8 cellular contexts compared by ENCODE assay signal in the genomic region with DNA sequence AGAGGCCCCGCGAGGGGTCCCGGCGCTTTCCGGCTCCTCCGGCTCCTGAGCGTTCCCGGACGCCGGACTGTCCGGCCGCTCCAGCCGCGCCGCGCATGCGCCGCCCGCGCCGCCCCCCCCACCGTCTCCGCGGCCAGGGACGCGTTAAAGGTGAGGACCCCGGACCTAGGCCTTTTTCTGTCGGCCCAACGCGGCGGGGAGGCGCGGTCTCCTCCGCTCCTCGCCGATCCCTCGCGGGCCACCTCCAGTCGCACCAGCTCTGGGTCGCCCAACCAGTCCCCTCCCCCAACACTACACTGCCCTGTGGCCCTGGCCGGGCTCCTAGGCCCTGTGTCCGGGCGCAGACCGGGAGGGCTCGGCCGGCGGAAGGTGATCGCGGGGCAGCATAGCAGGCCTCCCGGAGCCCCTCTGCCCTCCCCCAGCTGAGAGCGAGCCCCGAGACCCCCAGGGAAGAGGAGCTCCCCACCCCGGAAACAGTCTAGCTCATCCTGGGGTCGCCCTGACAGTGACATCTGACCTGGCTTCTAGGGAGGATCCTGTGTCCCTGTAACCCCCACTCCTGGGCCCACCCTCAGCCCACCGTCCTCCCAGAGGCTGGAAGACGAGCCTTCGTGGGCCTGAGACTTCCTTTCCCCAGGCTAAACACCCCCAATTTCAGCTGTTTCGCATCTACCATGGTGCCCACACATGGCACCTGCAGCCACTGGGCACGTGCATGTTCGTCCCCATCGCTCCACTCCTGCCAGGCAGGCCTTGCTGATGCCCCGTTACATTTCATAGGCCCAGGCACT. TPM values are rescaled to one million over a fixed set of nuclear protein-coding genes. Genes with fewer than 3 reads are reported as not detected.
A peak's percentile ranks its signal among the peaks of the same experiment; 100 is the strongest.
DNase-seq lines count a peak whose midpoint lies in the region; ATAC-seq and TF ChIP-seq lines count a peak whose summit lies in the region.

No MANE protein-coding gene starts in this region.

- DNase-seq in activated T-cell treated with anti-CD3 and anti-CD28 coated beads, Interleukin-2, amount 50 U/mL, for 4 hours: no peak
- DNase-seq in activated T-cell treated with anti-CD3 and anti-CD28 coated beads for 4 hours: no peak
- DNase-seq in activated T-cell treated with anti-CD3 and anti-CD28 coated beads, Interleukin-2, amount 50 U/mL, for 72 hours: peak; percentile 29 to 49
- DNase-seq in germinal center (ENCODE audit: low spot score): peak; percentile 78
- no peak for DNase-seq in GF-D8 (lab: John Stamatoyannopoulos, UW)

- peak overlapping the region; percentile 93 for H3K4me3 ChIP-seq in neuron (ENCODE audit: low read length)

- no peaks in the 10 kb centered on the region for H3K9me3 ChIP-seq in neuron (ENCODE audit: low read length)

- peak overlapping the region; percentile 79 for H3K4me3 Mint-ChIP-seq in activated T-cell treated with anti-CD3 and anti-CD28 coated beads, Interleukin-2, amount 50 U/mL, for 4 hours
- peak overlapping the region; percentile 64 to 78 for H3K4me3 Mint-ChIP-seq in activated T-cell treated with anti-CD3 and anti-CD28 coated beads, Interleukin-2, amount 50 U/mL, for 72 hours

- H3K27me3 ChIP-seq in neuron (ENCODE audit: insufficient read depth, low read length): no peaks in the 10 kb centered on the region

- no peaks in the 10 kb centered on the region for H3K36me3 Mint-ChIP-seq in activated T-cell treated with anti-CD3 and anti-CD28 coated beads, Interleukin-2, amount 50 U/mL, for 4 hours (ENCODE audit: insufficient read depth)
- H3K36me3 Mint-ChIP-seq in activated T-cell treated with anti-CD3 and anti-CD28 coated beads, Interleukin-2, amount 50 U/mL, for 72 hours (ENCODE audit: insufficient read depth in 2 of 2): no peaks in the 10 kb centered on the region

- H3K4me1 Mint-ChIP-seq in activated T-cell treated with anti-CD3 and anti-CD28 coated beads, Interleukin-2, amount 50 U/mL, for 4 hours (ENCODE audit: low read depth): peaks cover 7% of the 10 kb centered on the region
- H3K4me1 Mint-ChIP-seq in activated T-cell treated with anti-CD3 and anti-CD28 coated beads, Interleukin-2, amount 50 U/mL, for 72 hours (ENCODE audit: low read depth): peaks cover 4% of the 10 kb centered on the region

- peak; percentile 23 to 48 for ATAC-seq in activated T-cell treated with anti-CD3 and anti-CD28 coated beads, Interleukin-2, amount 50 U/mL, for 4 hours
- ATAC-seq in GM21786 (IDR thresholded peaks at IDR 0.05; ENCODE audit: unreplicated experiment): peak; percentile 57
- peak; percentile 47 to 64 for ATAC-seq in activated T-cell treated with anti-CD3 and anti-CD28 coated beads, Interleukin-2, amount 50 U/mL, for 72 hours (replicated peaks in 1 of 2)

- TF ChIP-seq EP300 in Ishikawa (IDR thresholded peaks at IDR 0.05; ENCODE audit: borderline replicate concordance): no peak

- peak overlapping the region; percentile 79 for H2AFZ ChIP-seq in neuron (ENCODE audit: low read depth, low read length)

- TF ChIP-seq RAD21 in Ishikawa (IDR thresholded peaks at IDR 0.05; ENCODE audit: low read depth): no peak

- no peaks in the 10 kb centered on the region for H3K9me3 Mint-ChIP-seq in activated T-cell treated with anti-CD3 and anti-CD28 coated beads, Interleukin-2, amount 50 U/mL, for 4 hours
- no peaks in the 10 kb centered on the region for H3K9me3 Mint-ChIP-seq in activated T-cell treated with anti-CD3 and anti-CD28 coated beads, Interleukin-2, amount 50 U/mL, for 72 hours

- H3K36me3 ChIP-seq in neuron (ENCODE audit: insufficient read depth, low read length): peaks cover 15% of the 10 kb centered on the region

- H3K27me3 Mint-ChIP-seq in activated T-cell treated with anti-CD3 and anti-CD28 coated beads, Interleukin-2, amount 50 U/mL, for 4 hours (ENCODE audit: low read depth): peaks cover 48% of the 10 kb centered on the region
- H3K27me3 Mint-ChIP-seq in activated T-cell treated with anti-CD3 and anti-CD28 coated beads, Interleukin-2, amount 50 U/mL, for 72 hours (ENCODE audit: low read depth): peaks cover 41% of the 10 kb centered on the region

- peaks cover 48% of the 10 kb centered on the region for H3K4me1 ChIP-seq in neuron (ENCODE audit: insufficient read depth, low read length)

- H3K27ac Mint-ChIP-seq in activated T-cell treated with anti-CD3 and anti-CD28 coated beads, Interleukin-2, amount 50 U/mL, for 72 hours: no peak overlapping the region

TF ChIP-seq in Ishikawa, 13 proteins besides CTCF, POLR2A, EP300 and RAD21:
- TF ChIP-seq CREB1 (IDR thresholded peaks at IDR 0.05; ENCODE audit: low read depth): no peak
- TF ChIP-seq, protein P1, sequence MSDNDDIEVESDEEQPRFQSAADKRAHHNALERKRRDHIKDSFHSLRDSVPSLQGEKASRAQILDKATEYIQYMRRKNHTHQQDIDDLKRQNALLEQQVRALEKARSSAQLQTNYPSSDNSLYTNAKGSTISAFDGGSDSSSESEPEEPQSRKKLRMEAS (IDR thresholded peaks at IDR 0.05): peak; percentile 58
- no peak for TF ChIP-seq EGR1 (IDR thresholded peaks at IDR 0.05)
- TF ChIP-seq YY1 (IDR thresholded peaks at IDR 0.05; ENCODE audit: low read depth): no peak
- TF ChIP-seq NFIC (IDR thresholded peaks at IDR 0.05): no peak
- TF ChIP-seq, protein P2, sequence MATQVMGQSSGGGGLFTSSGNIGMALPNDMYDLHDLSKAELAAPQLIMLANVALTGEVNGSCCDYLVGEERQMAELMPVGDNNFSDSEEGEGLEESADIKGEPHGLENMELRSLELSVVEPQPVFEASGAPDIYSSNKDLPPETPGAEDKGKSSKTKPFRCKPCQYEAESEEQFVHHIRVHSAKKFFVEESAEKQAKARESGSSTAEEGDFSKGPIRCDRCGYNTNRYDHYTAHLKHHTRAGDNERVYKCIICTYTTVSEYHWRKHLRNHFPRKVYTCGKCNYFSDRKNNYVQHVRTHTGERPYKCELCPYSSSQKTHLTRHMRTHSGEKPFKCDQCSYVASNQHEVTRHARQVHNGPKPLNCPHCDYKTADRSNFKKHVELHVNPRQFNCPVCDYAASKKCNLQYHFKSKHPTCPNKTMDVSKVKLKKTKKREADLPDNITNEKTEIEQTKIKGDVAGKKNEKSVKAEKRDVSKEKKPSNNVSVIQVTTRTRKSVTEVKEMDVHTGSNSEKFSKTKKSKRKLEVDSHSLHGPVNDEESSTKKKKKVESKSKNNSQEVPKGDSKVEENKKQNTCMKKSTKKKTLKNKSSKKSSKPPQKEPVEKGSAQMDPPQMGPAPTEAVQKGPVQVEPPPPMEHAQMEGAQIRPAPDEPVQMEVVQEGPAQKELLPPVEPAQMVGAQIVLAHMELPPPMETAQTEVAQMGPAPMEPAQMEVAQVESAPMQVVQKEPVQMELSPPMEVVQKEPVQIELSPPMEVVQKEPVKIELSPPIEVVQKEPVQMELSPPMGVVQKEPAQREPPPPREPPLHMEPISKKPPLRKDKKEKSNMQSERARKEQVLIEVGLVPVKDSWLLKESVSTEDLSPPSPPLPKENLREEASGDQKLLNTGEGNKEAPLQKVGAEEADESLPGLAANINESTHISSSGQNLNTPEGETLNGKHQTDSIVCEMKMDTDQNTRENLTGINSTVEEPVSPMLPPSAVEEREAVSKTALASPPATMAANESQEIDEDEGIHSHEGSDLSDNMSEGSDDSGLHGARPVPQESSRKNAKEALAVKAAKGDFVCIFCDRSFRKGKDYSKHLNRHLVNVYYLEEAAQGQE (IDR thresholded peaks at IDR 0.05; ENCODE audit: low read depth): no peak
- TF ChIP-seq, protein P3, sequence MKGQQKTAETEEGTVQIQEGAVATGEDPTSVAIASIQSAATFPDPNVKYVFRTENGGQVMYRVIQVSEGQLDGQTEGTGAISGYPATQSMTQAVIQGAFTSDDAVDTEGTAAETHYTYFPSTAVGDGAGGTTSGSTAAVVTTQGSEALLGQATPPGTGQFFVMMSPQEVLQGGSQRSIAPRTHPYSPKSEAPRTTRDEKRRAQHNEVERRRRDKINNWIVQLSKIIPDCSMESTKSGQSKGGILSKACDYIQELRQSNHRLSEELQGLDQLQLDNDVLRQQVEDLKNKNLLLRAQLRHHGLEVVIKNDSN (IDR thresholded peaks at IDR 0.05): no peak
- TF ChIP-seq TCF12 (IDR thresholded peaks at IDR 0.05; ENCODE audit: low read depth): peak; percentile 44; the same call in 1 of the 2 replicates
- TF ChIP-seq ZBTB7A (IDR thresholded peaks at IDR 0.05; ENCODE audit: low read depth): peak; percentile 58
- no peak for TF ChIP-seq CEBPB (IDR thresholded peaks at IDR 0.05)
- TF ChIP-seq TAF1 (IDR thresholded peaks at IDR 0.05; ENCODE audit: low read depth): peak; percentile 61; the same call in 1 of the 2 replicates
- TF ChIP-seq FOXM1 (IDR thresholded peaks at IDR 0.05; ENCODE audit: borderline replicate concordance, low read depth): no peak
- no peak for TF ChIP-seq TEAD4 (IDR thresholded peaks at IDR 0.05)
TF ChIP-seq in Ishikawa: peak in this region for 4.

RNA-seq across cellular contexts. Expression of a gene that starts 14.7 kb away (rescaled TPM):
- 1 to 10 TPM; 1.5 to 4.3 (median 2.9) TPM for total RNA-seq in activated T-cell treated with anti-CD3 and anti-CD28 coated beads, Interleukin-2, amount 50 U/mL, for 4 hours
- 1 to 10 TPM; 1.2 to 1.5 TPM for total RNA-seq in activated T-cell treated with anti-CD3 and anti-CD28 coated beads, Interleukin-2, amount 50 U/mL, for 72 hours

RNA-seq across cellular contexts. Expression of a gene that starts 47.3 kb away (rescaled TPM):
- 1 to 10 TPM; 2.2 to 5.5 (median 3.4) TPM for total RNA-seq in activated T-cell treated with anti-CD3 and anti-CD28 coated beads, Interleukin-2, amount 50 U/mL, for 4 hours
- not detected for total RNA-seq in activated T-cell treated with anti-CD3 and anti-CD28 coated beads, Interleukin-2, amount 50 U/mL, for 72 hours

RNA-seq across cellular contexts. Expression of a gene that starts 59.1 kb away (rescaled TPM):
- total RNA-seq in activated T-cell treated with anti-CD3 and anti-CD28 coated beads, Interleukin-2, amount 50 U/mL, for 4 hours: 10 to 100 TPM in 1 of 3 donors, 1 to 10 TPM in 2; 5.5 to 10.3 (median 6.7) TPM
- not detected for total RNA-seq in activated T-cell treated with anti-CD3 and anti-CD28 coated beads, Interleukin-2, amount 50 U/mL, for 72 hours

Comparison
In these comparisons a context has a peak if more than half of its experiments do, and no peak if none do; other contexts are left out.
1. DNase-seq: peak in activated T-cell treated with anti-CD3 and anti-CD28 coated beads, Interleukin-2, amount 50 U/mL, for 72 hours (2 of 2) and germinal center (single experiment); none in activated T-cell treated with anti-CD3 and anti-CD28 coated beads, Interleukin-2, amount 50 U/mL, for 4 hours (single experiment), activated T-cell treated with anti-CD3 and anti-CD28 coated beads for 4 hours (single experiment) and GF-D8 (single experiment).
2. RNA of a gene that starts 59.1 kb away (total RNA-seq): 5.5 to 10.3 TPM in activated T-cell treated with anti-CD3 and anti-CD28 coated beads, Interleukin-2, amount 50 U/mL, for 4 hours; not detected in activated T-cell treated with anti-CD3 and anti-CD28 coated beads, Interleukin-2, amount 50 U/mL, for 72 hours; every median in the first group is over 4 times any median in the second.
3. Peak in every context shown above with its lines, with median percentiles within 50 percentile points of each other: ATAC-seq.